19 cellular contexts compared by ENCODE assay signal in genomic region chr6:89314692-89315091, GRCh38. TPM values are rescaled to one million over a fixed set of nuclear protein-coding genes. Genes with fewer than 3 reads are reported as not detected.
"Had no signal": no experiment of that assay in that cellular context is flagged by ENCODE, and none has a peak within 500 bp of the region (broad histone marks: within the 10 kb centered on the region; RNA-seq: fewer than 3 reads in every experiment).

No MANE protein-coding gene starts in this region.

- DNase-seq: Karpas-422, KG1, MM.1S, NCI-H1092 treated with DMSO at 0.1 percent for 48 hours, NCI-H1436, NCI-H187, NCI-H2029, NCI-H2081 treated with DMSO at 0.1 percent for 48 hours, NCI-H2171, NCI-H226, NCI-H524, NCI-H774, Right ventricle myocardium superior, RPMI8226, SIG-M5 had no signal

- H3K9me3 ChIP-seq: SJSA1 had no signal

- H3K36me3 ChIP-seq: SJSA1 had no signal

- H3K4me3 ChIP-seq: SJSA1, SK-N-MC had no signal

- H3K27me3 ChIP-seq: SJSA1 had no signal

- H3K27ac ChIP-seq: SJSA1 had no signal

RNA-seq across cellular contexts. Expression of gene GABRR2, which starts 0.4 kb away (rescaled TPM):
- total RNA-seq: HT-29, NCI-H460, SJSA1 had no signal
